8 cellular contexts compared by ENCODE assay signal in genomic region chrX:155334486-155335316, GRCh38.
DNase-seq lines count a peak whose midpoint lies in the region; ATAC-seq and TF ChIP-seq lines count a peak whose summit lies in the region.

Gene CLIC2, minus strand, starts transcription at chrX:155334614. Its CDS starts 187 bp downstream, at chrX:155334427.

- no peaks in the 10 kb centered on the region for H3K9me2 ChIP-seq in MM.1S (replicated peaks; ENCODE audit: insufficient read depth, low read length)

- no peaks in the 10 kb centered on the region for H3K27me3 ChIP-seq in MM.1S (replicated peaks; ENCODE audit: insufficient read depth, low read length)
- no peaks in the 10 kb centered on the region for H3K27me3 ChIP-seq in parathyroid adenoma (ENCODE audit: control insufficient read depth, insufficient read depth, low read length)

- H3K36me3 Mint-ChIP-seq in activated T-cell treated with anti-CD3 and anti-CD28 coated beads, Interleukin-2, amount 50 U/mL, for 24 hours (ENCODE audit: low read depth), result no peaks in the 10 kb centered on the region

- no peak for ATAC-seq in HG03520 (IDR thresholded peaks at IDR 0.05; ENCODE audit: unreplicated experiment)

- H4K20me1 ChIP-seq in MM.1S (ENCODE audit: insufficient read depth, low read length), result no peaks in the 10 kb centered on the region

- peak; percentile 9 for DNase-seq in activated T-cell treated with anti-CD3 and anti-CD28 coated beads, Interleukin-2, amount 50 U/mL, for 24 hours
- no peak for DNase-seq in activated T-cell treated with anti-CD3 and anti-CD28 coated beads, Interleukin-2, amount 50 U/mL, for 48 hours
- DNase-seq in MM.1S (peak; percentile 82), dedifferentiated amniotic fluid mesenchymal stem cell (ENCODE audit: extremely low spot score) (peak; percentile 87), NCI-H1436 treated with DMSO at 0.1 percent for 48 hours (lab: John Stamatoyannopoulos, UW) (no peak), kidney tubule cell (ENCODE audit: low spot score) (no peak)

- no peaks in the 10 kb centered on the region for H3K9me3 Mint-ChIP-seq in activated T-cell treated with anti-CD3 and anti-CD28 coated beads, Interleukin-2, amount 50 U/mL, for 24 hours

- H3K79me2 ChIP-seq in MM.1S (ENCODE audit: low read length) (peaks cover 43% of the 10 kb centered on the region), parathyroid adenoma (no peaks in the 10 kb centered on the region)

- H3K4me3 Mint-ChIP-seq in activated T-cell treated with anti-CD3 and anti-CD28 coated beads, Interleukin-2, amount 50 U/mL, for 24 hours, result no peak within 1 kb of the TSS

- peaks cover 10% of the 10 kb centered on the region for H3K4me1 Mint-ChIP-seq in activated T-cell treated with anti-CD3 and anti-CD28 coated beads, Interleukin-2, amount 50 U/mL, for 24 hours (ENCODE audit: low read depth)

- TF ChIP-seq CTCF in MM.1S (IDR thresholded peaks at IDR 0.05; ENCODE audit: low read length) (no peak), parathyroid adenoma (IDR thresholded peaks at IDR 0.05) (no peak)

- no peaks in the 10 kb centered on the region for H3K36me3 ChIP-seq in MM.1S (replicated peaks; ENCODE audit: insufficient read depth, low read length)
- no peaks in the 10 kb centered on the region for H3K36me3 ChIP-seq in parathyroid adenoma (ENCODE audit: control insufficient read depth, insufficient read depth, low read length)

- peak within 1 kb of the TSS; percentile 58 for H3K4me2 ChIP-seq in MM.1S (ENCODE audit: low read depth, low read length)
- no peak within 1 kb of the TSS for H3K4me2 ChIP-seq in parathyroid adenoma (ENCODE audit: low read length)

- H3K9me3 ChIP-seq in MM.1S (replicated peaks; ENCODE audit: insufficient read depth, low read length) (no peaks in the 10 kb centered on the region), parathyroid adenoma (ENCODE audit: control insufficient read depth, low read length) (no peaks in the 10 kb centered on the region)

- 0 out of 2 replicates have a peak, but pooled peaks cover 4% of the 10 kb centered on the region for H3K4me1 ChIP-seq in MM.1S (ENCODE audit: low read length)
- H3K4me1 ChIP-seq in parathyroid adenoma, result no peaks in the 10 kb centered on the region

- H3K27me3 Mint-ChIP-seq in activated T-cell treated with anti-CD3 and anti-CD28 coated beads, Interleukin-2, amount 50 U/mL, for 24 hours, result no peaks in the 10 kb centered on the region

- H3K4me3 ChIP-seq in MM.1S (ENCODE audit: low read length), result peak within 1 kb of the TSS; percentile 54
- H3K4me3 ChIP-seq in parathyroid adenoma (ENCODE audit: low read depth, low read length), result peak within 1 kb of the TSS; percentile 27

- peak within 1 kb of the TSS; percentile 50; the same call in 1 of the 2 replicates for H3K27ac ChIP-seq in MM.1S (ENCODE audit: low read length)
- peak within 1 kb of the TSS; percentile 29 for H3K27ac ChIP-seq in parathyroid adenoma

- H2AFZ ChIP-seq in MM.1S (ENCODE audit: low read length), result peak within 1 kb of the TSS; percentile 58
- no peak within 1 kb of the TSS for H2AFZ ChIP-seq in parathyroid adenoma

- 0 out of 2 replicates have a peak, but pooled peaks cover 8% of the 10 kb centered on the region for H3F3A ChIP-seq in MM.1S (ENCODE audit: insufficient read depth, low read length)

- H3K27ac Mint-ChIP-seq in activated T-cell treated with anti-CD3 and anti-CD28 coated beads, Interleukin-2, amount 50 U/mL, for 24 hours, result no peak within 1 kb of the TSS

- H3K9ac ChIP-seq in MM.1S (ENCODE audit: low read length) (peak within 1 kb of the TSS; percentile 48; the same call in 1 of the 2 replicates), parathyroid adenoma (no peak within 1 kb of the TSS)

Comparison
In these comparisons a context has a peak if more than half of its experiments do, and no peak if none do; other contexts are left out.
1. DNase-seq: peak in activated T-cell treated with anti-CD3 and anti-CD28 coated beads, Interleukin-2, amount 50 U/mL, for 24 hours (single experiment), MM.1S (single experiment) and dedifferentiated amniotic fluid mesenchymal stem cell (single experiment); none in activated T-cell treated with anti-CD3 and anti-CD28 coated beads, Interleukin-2, amount 50 U/mL, for 48 hours (0 of 2), NCI-H1436 treated with DMSO at 0.1 percent for 48 hours (single experiment) and kidney tubule cell (single experiment).